ENCODE assay signal across 31 cellular contexts in the genomic region with DNA sequence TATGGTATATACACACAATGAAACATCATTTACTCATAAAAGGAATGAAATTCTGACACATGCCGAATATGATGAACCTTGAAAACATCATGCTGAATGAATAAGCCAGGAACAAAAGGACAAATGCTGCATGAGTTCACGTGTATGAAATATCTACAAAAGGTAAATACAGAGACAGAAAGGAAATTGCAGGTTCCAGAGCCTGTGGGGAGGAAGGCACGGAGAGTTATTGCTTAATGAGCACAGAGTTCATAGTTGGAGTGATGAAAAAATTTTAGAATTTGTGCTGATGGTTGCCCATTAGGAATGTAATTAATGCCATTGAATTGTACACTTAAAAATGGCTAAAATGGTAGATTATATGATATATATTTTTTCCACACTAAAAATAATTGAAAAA. TPM values are rescaled to one million over a fixed set of nuclear protein-coding genes. Genes with fewer than 3 reads are reported as not detected.
"Had no signal": no experiment of that assay in that cellular context is flagged by ENCODE, and none has a peak within 500 bp of the region (broad histone marks: within the 10 kb centered on the region; RNA-seq: fewer than 3 reads in every experiment).

No MANE protein-coding gene starts in this region.

- H3K9me3 ChIP-seq: MG63, Peyer's patch, SJSA1, SK-N-SH had no signal

- ATAC-seq: PC-3 had no signal

- H3K4me3 ChIP-seq: MG63, Peyer's patch, SJSA1 had no signal

- H3K27ac ChIP-seq: Peyer's patch, SJSA1 had no signal

- H3K36me3 ChIP-seq: MG63, Peyer's patch, SJSA1 had no signal

- H3K9ac ChIP-seq: SK-N-SH had no signal

- H3K27me3 ChIP-seq: MG63, Peyer's patch, SJSA1 had no signal

- DNase-seq: Kasumi-1, MG63, NCI-H1048, NCI-H1092 treated with DMSO at 0.1 percent for 48 hours, NCI-H1105 treated with DMSO at 0.1 percent for 48 hours, NCI-H1436, NCI-H146, NCI-H1694, NCI-H187, NCI-H1930, NCI-H2029 treated with DMSO at 0.1 percent for 48 hours, NCI-H2081 treated with DMSO at 0.1 percent for 48 hours, NCI-H2107, NCI-H2171, NCI-H226, NCI-H446 treated with DMSO at 0.1 percent for 48 hours, NCI-H510A, NCI-H524, NCI-H526, NCI-H774, OCI-M1, PC-3, Peyer's patch, Right ventricle myocardium superior, RPMI8226, SHP77 treated with DMSO at 0.1 percent for 48 hours, SK-N-SH, SW 1271, T-helper 1 cell had no signal

- H3K4me1 ChIP-seq: Peyer's patch, SJSA1 had no signal

RNA-seq across cellular contexts. Expression of a gene that starts 49.5 kb away (rescaled TPM):
- total RNA-seq: M059J, PC-3 had no signal
